14 cellular contexts compared by ENCODE assay signal in genomic region chr15:96353378-96353930, GRCh38. TPM values are rescaled to one million over a fixed set of nuclear protein-coding genes. Genes with fewer than 3 reads are reported as not detected.
A peak's percentile ranks its signal among the peaks of the same experiment; 100 is the strongest.
DNase-seq lines count a peak whose midpoint lies in the region; ATAC-seq, FAIRE-seq and TF ChIP-seq lines count a peak whose summit lies in the region.
"Had no signal": no experiment of that assay in that cellular context is flagged by ENCODE, and none has a peak within 500 bp of the region (broad histone marks: within the 10 kb centered on the region; RNA-seq: fewer than 3 reads in every experiment).

No MANE protein-coding gene starts in this region.

- peak overlapping the region; percentile 85 for H3K4me2 ChIP-seq in smooth muscle cell

- peaks cover 68% of the 10 kb centered on the region for H3K27me3 Mint-ChIP-seq in brain

- POLR2A ChIA-PET in HEK293 (lab: Yijun Ruan, JAX) = interaction anchor here (1.2 to 3.4 kb wide), 3 partner anchors 13 to 23 kb away, joined by 6 to 21 read pairs (median 10); partner anchors contain the start of gene NR2F2

- peaks cover 96% of the 10 kb centered on the region for H3K27me3 ChIP-seq in smooth muscle cell (ENCODE audit: low read depth)

- H3K4me3 ChIP-seq in HEK293 (ENCODE audit: low read depth, low read length) (no peak overlapping the region), kidney (ENCODE audit: low read length in 2 of 2) (peak overlapping the region; percentile 19 to 68), smooth muscle cell (no peak overlapping the region), lower leg skin (ENCODE audit: low read depth, poor library complexity, severe bottlenecking) (no peak overlapping the region), mucosa of descending colon (no peak overlapping the region)

- H3K36me3 Mint-ChIP-seq in brain = no peaks in the 10 kb centered on the region

- CTCF ChIA-PET in HEK293 (lab: Yijun Ruan, JAX) = interaction anchor here (1.0 to 3.5 kb wide), 3 partner anchors 11 to 892 kb away, joined by 3 to 8 read pairs (median 5); no protein-coding TSS in a partner anchor

- intact Hi-C loops in kidney (cut with DNase I) (no loop called here), lower leg skin (cut with DNase I; ENCODE audit: low total_unique reads) (no loop called here), mucosa of descending colon (cut with DNase I, micrococcal nuclease) (no loop called here)

- no peak for FAIRE-seq in kidney (lab: Jason Lieb, UNC)
- FAIRE-seq: D721Med, GM12891 had no signal

- peaks cover 43% of the 10 kb centered on the region for H4K20me1 ChIP-seq in smooth muscle cell (ENCODE audit: low read depth)

- H3K9me3 ChIP-seq in HEK293 (ENCODE audit: control insufficient read depth, insufficient read depth, low read depth, low read length) (no peaks in the 10 kb centered on the region), kidney (ENCODE audit: control insufficient read depth in 1 of 2, low read length in 2 of 2) (no peaks in the 10 kb centered on the region), smooth muscle cell (replicated peaks; ENCODE audit: low read depth) (no peaks in the 10 kb centered on the region), mucosa of descending colon (no peaks in the 10 kb centered on the region)

- H3F3A ChIP-seq in smooth muscle cell (ENCODE audit: low read depth) = no peaks in the 10 kb centered on the region

- TF ChIP-seq POLR2A in lower leg skin (IDR thresholded peaks at IDR 0.05) = no peak

- peak overlapping the region; percentile 75; the same call in 1 of the 2 replicates for H3K27ac ChIP-seq in HEK293 (ENCODE audit: extremely low read depth, low read depth, low read length)
- H3K27ac ChIP-seq in kidney (ENCODE audit: low read depth in 2 of 2, low read length in 2 of 2) = peak overlapping the region; percentile 88 to 93
- H3K27ac ChIP-seq in smooth muscle cell (ENCODE audit: low read depth) = no peak overlapping the region

- no peaks in the 10 kb centered on the region for H3K9me3 Mint-ChIP-seq in brain
- H3K9me3 Mint-ChIP-seq: activated naive CD4-positive, alpha-beta T cell treated with anti-CD3 and anti-CD28 coated beads, Interleukin-2, amount 50 U/mL, for 24 hours had no signal

- TF ChIP-seq CTCF in HEK293 (tag by site-specific recombination; IDR thresholded peaks at IDR 0.05) (no peak), brain (conservative IDR thresholded peaks at IDR 0.05) (no peak), kidney (IDR thresholded peaks at IDR 0.05; ENCODE audit: borderline replicate concordance, extremely low read depth, insufficient read depth) (no peak), smooth muscle cell (IDR thresholded peaks at IDR 0.05; ENCODE audit: borderline replicate concordance, insufficient read depth, poor library complexity, severe bottlenecking) (no peak), lower leg skin (IDR thresholded peaks at IDR 0.05) (no peak), mucosa of descending colon (IDR thresholded peaks at IDR 0.05) (no peak)

- no peak for ATAC-seq in mucosa of descending colon

- H3K36me3 ChIP-seq in HEK293 (ENCODE audit: control insufficient read depth in 2 of 2, insufficient read depth in 1 of 2, low read length in 2 of 2) (peaks cover 0 to 7% of the 10 kb centered on the region in 2 experiments; a peak in 2 of 3 replicates), kidney (ENCODE audit: control insufficient read depth in 1 of 2, insufficient read depth in 2 of 2, low read length in 2 of 2) (no peaks in the 10 kb centered on the region), smooth muscle cell (ENCODE audit: low read depth) (no peaks in the 10 kb centered on the region), mucosa of descending colon (ENCODE audit: low read depth) (no peaks in the 10 kb centered on the region)

- H3K4me3 Mint-ChIP-seq in brain = peak overlapping the region in 4 of 5 experiments; percentile 61 to 86 (median 78)
- H3K4me3 Mint-ChIP-seq: activated naive CD4-positive, alpha-beta T cell treated with anti-CD3 and anti-CD28 coated beads, Interleukin-2, amount 50 U/mL, for 24 hours had no signal

- WGBS in smooth muscle cell (ENCODE audit: low lambda C conversion rate) = 16% methylated on average over 25 of the region's 25 CpGs
- WGBS in lower leg skin, 2 donors = 69 to 73% methylated on average over 25 of the region's 25 CpGs

- H2AFZ ChIP-seq in smooth muscle cell (ENCODE audit: low read depth) = no peak overlapping the region

- no peak for DNase-seq in kidney
- DNase-seq in smooth muscle cell (lab: John Stamatoyannopoulos, UW; ENCODE audit: unreplicated experiment) = no peak
- DNase-seq in T-helper 9 cell = no peak
- DNase-seq in cerebellar cortex (ENCODE audit: low spot score) = no peak
- no peak for DNase-seq in lower leg skin (ENCODE audit: low spot score in 2 of 2)
- no peak for DNase-seq in mucosa of descending colon
- DNase-seq: activated CD4-positive, alpha-beta T cell treated with anti-CD3 and anti-CD28 coated beads, Interleukin-2, amount 50 U/mL, for 1 hour; stimulated activated CD4-positive, alpha-beta T cell treated with anti-CD3 and anti-CD28 coated beads, Interleukin-4, amount 100 ng/mL, for 1 hour had no signal

- H3K27ac Mint-ChIP-seq in brain = peak overlapping the region in 4 of 5 experiments; percentile 44 to 97 (median 94)
- H3K27ac Mint-ChIP-seq: activated naive CD4-positive, alpha-beta T cell treated with anti-CD3 and anti-CD28 coated beads, Interleukin-2, amount 50 U/mL, for 24 hours; IgD-negative memory B cell had no signal

- H3K79me2 ChIP-seq in smooth muscle cell (ENCODE audit: low read depth) = no peaks in the 10 kb centered on the region

- peaks cover 77% of the 10 kb centered on the region for H3K4me1 Mint-ChIP-seq in brain

- peak overlapping the region; percentile 10 for H3K9ac ChIP-seq in kidney (ENCODE audit: low read length in 2 of 2)
- no peak overlapping the region for H3K9ac ChIP-seq in smooth muscle cell (ENCODE audit: low read depth)

- H3K4me1 ChIP-seq in HEK293 (ENCODE audit: control insufficient read depth, insufficient read depth, low read length) (peaks cover 19% of the 10 kb centered on the region), kidney (ENCODE audit: control insufficient read depth in 1 of 2, insufficient read depth in 1 of 2, low read depth in 1 of 2, low read length in 2 of 2) (peaks cover 19 to 29% of the 10 kb centered on the region in 2 donors), smooth muscle cell (ENCODE audit: low read depth) (peaks cover 81% of the 10 kb centered on the region), mucosa of descending colon (ENCODE audit: low read depth) (peaks cover 8% of the 10 kb centered on the region)

TF ChIP-seq in HEK293, 187 proteins besides CTCF, POLR2A, EP300 and RAD21:
- TF ChIP-seq ZNF670 (tag by site-specific recombination; IDR thresholded peaks at IDR 0.05; ENCODE audit: low read depth) = no peak
- TF ChIP-seq PRDM2 (tag by site-specific recombination; IDR thresholded peaks at IDR 0.05; ENCODE audit: borderline replicate concordance) = no peak
- peak; percentile 60; the same call in 1 of the 2 replicates for TF ChIP-seq IKZF3 (tag by site-specific recombination; IDR thresholded peaks at IDR 0.05)
- TF ChIP-seq ZBTB48 (tag by site-specific recombination; IDR thresholded peaks at IDR 0.05) = peak; percentile 60; the same call in 1 of the 2 replicates

RNA-seq across cellular contexts. Expression of gene NR2F2, which starts 23.0 kb away (rescaled TPM):
- 60.4 TPM for polyA plus RNA-seq in brain (ENCODE audit: insufficient read depth, low read depth, low replicate concordance)
- 191 TPM for total RNA-seq in kidney
- 42.5 TPM for polyA plus RNA-seq in kidney (ENCODE audit: insufficient read depth, low read depth, low replicate concordance)
- 4.5 and 9.8 TPM in 2 replicates for total RNA-seq in smooth muscle cell
- 4.7 and 11.3 TPM in 2 replicates for polyA plus RNA-seq in smooth muscle cell
- 10 to 100 TPM in 1 of 4 donors, 1 to 10 TPM in 3; 3.9 to 14.0 (median 6.5) TPM for total RNA-seq in lower leg skin
- total RNA-seq in mucosa of descending colon = 10 to 100 TPM; 31.9 to 79.3 (median 36.8) TPM
- polyA plus RNA-seq: IgD-negative memory B cell had no signal

Comparison
In these comparisons a context has a peak if more than half of its experiments do, and no peak if none do; other contexts are left out.
1. H3K4me3 ChIP-seq: peak in kidney (2 of 2); none in HEK293 (single experiment), smooth muscle cell (single experiment), lower leg skin (single experiment) and mucosa of descending colon (single experiment).